Comparison of ENCODE assay signal across 32 cellular contexts in genomic region chrX:129144172-129145038, GRCh38.
A peak's percentile ranks its signal among the peaks of the same experiment; 100 is the strongest.
DNase-seq lines count a peak whose midpoint lies in the region; ATAC-seq, FAIRE-seq and TF ChIP-seq lines count a peak whose summit lies in the region.
"Had no signal": no experiment of that assay in that cellular context is flagged by ENCODE, and none has a peak within 500 bp of the region (broad histone marks: within the 10 kb centered on the region; RNA-seq: fewer than 3 reads in every experiment).

No MANE protein-coding gene starts in this region.

- FAIRE-seq in GM12891 (lab: Jason Lieb, UNC): peak; percentile 20
- FAIRE-seq: bronchial epithelial cell, GM18507 had no signal

- H3K9ac ChIP-seq in PC-3 (ENCODE audit: low read length): no peak overlapping the region

- H3K36me3 ChIP-seq in PC-3 (ENCODE audit: low read depth, low read length): no peaks in the 10 kb centered on the region
- H3K36me3 ChIP-seq: adrenal gland, right atrium auricular region, SJCRH30, stomach, thyroid gland, vagina had no signal

- H3K4me2 ChIP-seq in PC-3 (ENCODE audit: low read length): no peak overlapping the region
- H3K4me2 ChIP-seq: GM23338, smooth muscle cell had no signal

- no peaks in the 10 kb centered on the region for H3F3A ChIP-seq in PC-3 (ENCODE audit: low read length, unreplicated experiment)

- intact Hi-C loops in PC-3 (cut with micrococcal nuclease): no loop called here

- H3K9me2 ChIP-seq in PC-3 (replicated peaks; ENCODE audit: low read length): no peaks in the 10 kb centered on the region

- no peak overlapping the region for H2AFZ ChIP-seq in PC-3 (ENCODE audit: low read length)
- H2AFZ ChIP-seq: GM23338 had no signal

- H3K27ac ChIP-seq in PC-3 (ENCODE audit: low read length): no peak overlapping the region
- H3K27ac ChIP-seq: adrenal gland, right atrium auricular region, SJCRH30, stomach, thyroid gland, vagina had no signal

- no TSS peak for BruUV-seq in PC-3 (replicated peaks; lab: Mats Ljungman, UMichigan)

- DNase-seq in GM12891 (ENCODE audit: insufficient read length, low spot score): no peak
- no peak for DNase-seq in PC-3
- peak; percentile 8 for DNase-seq in iris pigment epithelial cell (ENCODE audit: low read depth)
- DNase-seq in non-pigmented ciliary epithelial cell (ENCODE audit: low read depth): peak; percentile 26
- DNase-seq in NCI-H524 treated with DMSO at 0.1 percent for 48 hours (lab: John Stamatoyannopoulos, UW): no peak
- no peak for DNase-seq in AG08396 (ENCODE audit: low spot score)
- no peak for DNase-seq in COR-L47 (lab: John Stamatoyannopoulos, UW)
- no peak for DNase-seq in 8988T
- DNase-seq: activated CD4-positive, alpha-beta T cell treated with anti-CD3 and anti-CD28 coated beads, Interleukin-2, amount 50 U/mL, for 4 hours; activated CD4-positive, CD25-positive, alpha-beta regulatory T cell; activated naive CD4-positive, alpha-beta T cell treated with Interleukin-2 at 50 U/mL for 16 hours; adrenal gland; CD4-positive, CD25-positive, alpha-beta regulatory T cell; DMS79 treated with DMSO at 0.1 percent for 48 hours; effector CD4-positive, alpha-beta T cell; GF-D8; mesendoderm; naive B cell; NCI-H1105 treated with DMSO at 0.1 percent for 48 hours; NCI-H526 treated with DMSO at 0.1 percent for 48 hours; SJCRH30; stimulated activated CD4-positive, alpha-beta T cell treated with anti-CD3 and anti-CD28 coated beads, Interleukin-2, amount 100 ng/mL, for 24 hours; stomach; T-cell; thyroid gland had no signal

- POLR2A ChIA-PET in PC-3 (lab: Charles Lee; ENCODE audit: unreplicated experiment): no interaction called here

- ATAC-seq in PC-3: peak; percentile 57
- ATAC-seq: GM23338, left lobe of liver, T-cell had no signal

- no peak for TF ChIP-seq CTCF in PC-3 (conservative IDR thresholded peaks at IDR 0.05; ENCODE audit: low read depth, low read length)

- H3K4me1 ChIP-seq in PC-3 (ENCODE audit: insufficient read depth, low read length): no peaks in the 10 kb centered on the region
- H3K4me1 ChIP-seq: adrenal gland, right atrium auricular region, SJCRH30, stomach, thyroid gland, vagina had no signal

- H3K4me3 ChIP-seq in PC-3 (ENCODE audit: low read length): no peak overlapping the region
- H3K4me3 ChIP-seq: adrenal gland, GM23338, right atrium auricular region, SJCRH30, smooth muscle cell, stomach, thyroid gland, vagina had no signal

- no peaks in the 10 kb centered on the region for H4K20me1 ChIP-seq in PC-3 (ENCODE audit: low read length)

- no peaks in the 10 kb centered on the region for H3K79me2 ChIP-seq in PC-3 (ENCODE audit: low read length)

- H3K9me3 ChIP-seq in PC-3 (ENCODE audit: low read length): no peaks in the 10 kb centered on the region
- H3K9me3 ChIP-seq: adrenal gland, right atrium auricular region, SJCRH30, stomach, thyroid gland, vagina had no signal

- no peaks in the 10 kb centered on the region for H3K27me3 ChIP-seq in PC-3 (ENCODE audit: low read length)
- H3K27me3 ChIP-seq: adrenal gland, right atrium auricular region, SJCRH30, stomach, thyroid gland, vagina had no signal

- TF ChIP-seq POLR2A in GM12891 (IDR thresholded peaks at IDR 0.05; ENCODE audit: low read depth, low read length): no peak

- CTCF ChIA-PET in PC-3 (lab: Charles Lee): no interaction called here

TF ChIP-seq in GM12891, 5 proteins besides CTCF, POLR2A, EP300 and RAD21:
- TF ChIP-seq TAF1 (IDR thresholded peaks at IDR 0.05; ENCODE audit: low read depth, low read length): no peak
- TF ChIP-seq PAX5 (IDR thresholded peaks at IDR 0.05; ENCODE audit: insufficient read depth, low read length, severe bottlenecking): no peak
- TF ChIP-seq POU2F2 (IDR thresholded peaks at IDR 0.05; ENCODE audit: low read depth, low read length): no peak
- TF ChIP-seq SPI1 (IDR thresholded peaks at IDR 0.05; ENCODE audit: low read depth, low read length): no peak
- no peak for TF ChIP-seq POLR2AphosphoS5 (IDR thresholded peaks at IDR 0.05; ENCODE audit: low read depth, low read length)

Comparison
In these comparisons a context has a peak if more than half of its experiments do, and no peak if none do; other contexts are left out.
1. DNase-seq: peak in iris pigment epithelial cell (single experiment) and non-pigmented ciliary epithelial cell (single experiment); none in GM12891 (single experiment), PC-3 (single experiment), NCI-H524 treated with DMSO at 0.1 percent for 48 hours (single experiment), AG08396 (single experiment), COR-L47 (single experiment) and 8988T (single experiment).